ENCODE assay signal across 22 cellular contexts in genomic region chr3:67692621-67693020, GRCh38. TPM values are rescaled to one million over a fixed set of nuclear protein-coding genes. Genes with fewer than 3 reads are reported as not detected.
DNase-seq lines count a peak whose midpoint lies in the region; ATAC-seq and TF ChIP-seq lines count a peak whose summit lies in the region.
"Had no signal": no experiment of that assay in that cellular context is flagged by ENCODE, and none has a peak within 500 bp of the region (broad histone marks: within the 10 kb centered on the region; RNA-seq: fewer than 3 reads in every experiment).

No MANE protein-coding gene starts in this region.

- H2AFZ ChIP-seq in hepatocyte (no peak overlapping the region), mesenchymal stem cell (ENCODE audit: low read depth, low read length) (no peak overlapping the region)
- H2AFZ ChIP-seq: GM23248 had no signal

- H3K36me3 ChIP-seq in Caco-2 (ENCODE audit: control insufficient read depth, insufficient read depth, low read length): no peaks in the 10 kb centered on the region
- no peaks in the 10 kb centered on the region for H3K36me3 ChIP-seq in hepatocyte (replicated peaks; ENCODE audit: insufficient read depth, low read depth)
- no peaks in the 10 kb centered on the region for H3K36me3 ChIP-seq in mesenchymal stem cell (ENCODE audit: control insufficient read depth in 1 of 2, insufficient read depth in 2 of 2, low read depth in 1 of 2, low read length in 2 of 2)

- no peak for ATAC-seq in HG03139 (IDR thresholded peaks at IDR 0.05; ENCODE audit: unreplicated experiment)
- ATAC-seq: GM12878 had no signal

- H4K20me1 ChIP-seq in hepatocyte (ENCODE audit: insufficient read depth, poor library complexity, severe bottlenecking): no peaks in the 10 kb centered on the region

- peaks cover 13% of the 10 kb centered on the region for H3K4me1 Mint-ChIP-seq in Caco-2 (ENCODE audit: low read depth, unreplicated experiment)

- H2BK5ac ChIP-seq in mesenchymal stem cell (ENCODE audit: low read depth, low read length, poor library complexity, severe bottlenecking): no peak overlapping the region

- no peak overlapping the region for H2BK120ac ChIP-seq in mesenchymal stem cell (ENCODE audit: low read depth, low read length)

- TF ChIP-seq CTCF in Caco-2 (IDR thresholded peaks at IDR 0.05; ENCODE audit: insufficient read depth in 1 of 2, low read depth in 1 of 2, low read length in 1 of 2, severe bottlenecking in 1 of 2, unreplicated experiment in 1 of 2) (no peak), hepatocyte (IDR thresholded peaks at IDR 0.05; ENCODE audit: poor library complexity) (no peak)

- H3K27me3 ChIP-seq in Caco-2 (replicated peaks; ENCODE audit: control insufficient read depth, insufficient read depth, low read length): no peaks in the 10 kb centered on the region
- H3K27me3 ChIP-seq in hepatocyte: no peaks in the 10 kb centered on the region
- no peaks in the 10 kb centered on the region for H3K27me3 ChIP-seq in mesenchymal stem cell (ENCODE audit: control insufficient read depth in 1 of 2, insufficient read depth in 1 of 2, low read length in 2 of 2)

- DNase-seq in Caco-2 (peak in 1 of 2 experiments; percentile 15), astrocyte of the hippocampus (ENCODE audit: low read depth, low spot score) (peak; percentile 47), hepatocyte (ENCODE audit: low spot score) (peak; percentile 11), mesenchymal stem cell (peak; percentile 56), SIG-M5 treated with dmso at 0.1 percent for 504 hours (lab: John Stamatoyannopoulos, UW; ENCODE audit: unreplicated experiment) (no peak), NCI-H146 (lab: John Stamatoyannopoulos, UW) (no peak)
- no peak for DNase-seq in stimulated activated CD4-positive, alpha-beta T cell treated with anti-CD3 and anti-CD28 coated beads, Interleukin-2, amount 100 ng/mL, for 48 hours
- DNase-seq: 8988T, COR-L47, DMS153, GM23248, HCEC 1CT, KBM-7, NCI-H187, NCI-H2227 treated with DMSO at 0.1 percent for 48 hours, NCI-H510A treated with DMSO at 0.1 percent for 48 hours, NCI-H774, RPMI8226, SHP77 treated with DMSO at 0.1 percent for 48 hours had no signal

- H3K27ac ChIP-seq in hepatocyte (peak overlapping the region; percentile 38), mesenchymal stem cell (ENCODE audit: low read length, poor library complexity, severe bottlenecking) (no peak overlapping the region)
- H3K27ac ChIP-seq: GM23248 had no signal

- H3K4me1 ChIP-seq in Caco-2: peaks cover 4% of the 10 kb centered on the region
- H3K4me1 ChIP-seq in hepatocyte (ENCODE audit: insufficient read depth): no peaks in the 10 kb centered on the region
- H3K4me1 ChIP-seq in mesenchymal stem cell (ENCODE audit: control insufficient read depth, insufficient read depth, low read depth, low read length): no peaks in the 10 kb centered on the region

- H3K18ac ChIP-seq in mesenchymal stem cell (ENCODE audit: low read depth in 1 of 2, low read length in 2 of 2): no peak overlapping the region

- H3K27me3 Mint-ChIP-seq in Caco-2 (ENCODE audit: insufficient read depth, unreplicated experiment): no peaks in the 10 kb centered on the region
- H3K27me3 Mint-ChIP-seq: B cell had no signal

- H3K9ac ChIP-seq in mesenchymal stem cell (ENCODE audit: low read length): no peak overlapping the region
- H3K9ac ChIP-seq: GM23248 had no signal

- H4K91ac ChIP-seq in mesenchymal stem cell (ENCODE audit: low read length): no peak overlapping the region

- H3K79me2 ChIP-seq in hepatocyte: no peaks in the 10 kb centered on the region

- no peak overlapping the region for H2BK15ac ChIP-seq in mesenchymal stem cell (ENCODE audit: low read depth, poor library complexity, severe bottlenecking)

- intact Hi-C loops in Caco-2 (cut with micrococcal nuclease; ENCODE audit: unreplicated experiment): loop anchor here (2.0 kb wide), 1 partner anchor 14 kb away; no protein-coding TSS in a partner anchor

- H3K9me3 ChIP-seq in Caco-2 (no peaks in the 10 kb centered on the region), hepatocyte (ENCODE audit: low read depth) (no peaks in the 10 kb centered on the region), mesenchymal stem cell (ENCODE audit: control insufficient read depth, low read length) (peaks cover 12% of the 10 kb centered on the region)

- no TSS peak for BruUV-seq in Caco-2 (replicated peaks; lab: Mats Ljungman, UMichigan)

- H3K9me2 ChIP-seq in hepatocyte (replicated peaks; ENCODE audit: insufficient read depth): no peaks in the 10 kb centered on the region

- H3K36me3 Mint-ChIP-seq in Caco-2 (ENCODE audit: insufficient read depth, unreplicated experiment): no peaks in the 10 kb centered on the region

- H3K14ac ChIP-seq in mesenchymal stem cell (ENCODE audit: low read length in 2 of 2): no peak overlapping the region

- H3K4me3 Mint-ChIP-seq in Caco-2 (ENCODE audit: unreplicated experiment): no peak overlapping the region
- H3K4me3 Mint-ChIP-seq: B cell had no signal

- H3K4me2 ChIP-seq in hepatocyte (no peak overlapping the region), mesenchymal stem cell (ENCODE audit: low read length, poor library complexity, severe bottlenecking) (no peak overlapping the region)

- no peak overlapping the region for H3K23ac ChIP-seq in mesenchymal stem cell (ENCODE audit: low read length in 2 of 2)

- H3K4me3 ChIP-seq in Caco-2 (ENCODE audit: low read depth, low read length) (no peak overlapping the region), hepatocyte (no peak overlapping the region), mesenchymal stem cell (ENCODE audit: insufficient read depth in 1 of 2, low read depth in 1 of 2, low read length in 2 of 2) (no peak overlapping the region)
- H3K4me3 ChIP-seq: GM12878, GM23248 had no signal

- 21% methylated on average over 4 of the region's 4 CpGs for WGBS in hepatocyte (ENCODE audit: low lambda C conversion rate, missing lambda C conversion rate)
- 33% methylated on average over 3 of the region's 4 CpGs for WGBS in mesenchymal stem cell

- H2BK12ac ChIP-seq in mesenchymal stem cell (ENCODE audit: low read length in 2 of 2): no peak overlapping the region

- no peak overlapping the region for H2AK5ac ChIP-seq in mesenchymal stem cell (ENCODE audit: low read length, severe bottlenecking)

- H3K27ac Mint-ChIP-seq in Caco-2 (ENCODE audit: unreplicated experiment): peak overlapping the region; percentile 60
- H3K27ac Mint-ChIP-seq: B cell had no signal

- POLR2A ChIA-PET in Caco-2 (lab: Charles Lee): no interaction called here

- no peaks in the 10 kb centered on the region for H3K9me3 Mint-ChIP-seq in Caco-2 (ENCODE audit: unreplicated experiment)

- H3K4ac ChIP-seq in mesenchymal stem cell (ENCODE audit: low read depth in 1 of 2, low read length in 2 of 2): peak overlapping the region in 1 of 2 experiments; percentile 37

- CTCF ChIA-PET in Caco-2 (lab: Charles Lee): no interaction called here

- no peak overlapping the region for H4K8ac ChIP-seq in mesenchymal stem cell (ENCODE audit: low read length)

- no peaks in the 10 kb centered on the region for H3K79me1 ChIP-seq in mesenchymal stem cell (replicated peaks; ENCODE audit: low read length, poor library complexity, severe bottlenecking)

RNA-seq across cellular contexts. Expression of gene SUCLG2, which starts 38.2 kb away (rescaled TPM):
- total RNA-seq in Caco-2 (2022) (50.3 and 53.5 TPM in 2 replicates), hepatocyte (87.7 and 94.2 TPM in 2 replicates)
- 52.1 and 58.0 TPM in 2 replicates for polyA plus RNA-seq in hepatocyte
- polyA plus RNA-seq in mesenchymal stem cell (2013, experiment 1 of 2): 46.2 TPM
- 47.3 TPM for polyA plus RNA-seq in mesenchymal stem cell (2013, experiment 2 of 2)

Comparison
In these comparisons a context has a peak if more than half of its experiments do, and no peak if none do; other contexts are left out.
1. DNase-seq: peak in astrocyte of the hippocampus (single experiment), hepatocyte (single experiment) and mesenchymal stem cell (single experiment); none in SIG-M5 treated with dmso at 0.1 percent for 504 hours (single experiment), NCI-H146 (single experiment) and stimulated activated CD4-positive, alpha-beta T cell treated with anti-CD3 and anti-CD28 coated beads, Interleukin-2, amount 100 ng/mL, for 48 hours (0 of 2).